In genomic region chr17:41813039-41813680, GRCh38 we compare ENCODE assay signal across 9 cellular contexts. TPM values are rescaled to one million over a fixed set of nuclear protein-coding genes. Genes with fewer than 3 reads are reported as not detected.
DNase-seq lines count a peak whose midpoint lies in the region; TF ChIP-seq lines count a peak whose summit lies in the region.
"Had no signal": no experiment of that assay in that cellular context is flagged by ENCODE, and none has a peak within 500 bp of the region (broad histone marks: within the 10 kb centered on the region; RNA-seq: fewer than 3 reads in every experiment).

No MANE protein-coding gene starts in this region.

- H3K4me3 ChIP-seq in HAP-1: peak overlapping the region; percentile 89
- peak overlapping the region; percentile 95 for H3K4me3 ChIP-seq in WI38 (ENCODE audit: low read depth, low read length)
- peak overlapping the region; percentile 49 to 77 (median 62) for H3K4me3 ChIP-seq in skeletal muscle tissue (ENCODE audit: low read length in 3 of 3)

- TF ChIP-seq CTCF in WI38 (IDR thresholded peaks at IDR 0.05; ENCODE audit: low read depth, low read length): no peak

- no peak for DNase-seq in HAP-1 (ENCODE audit: low spot score in 2 of 2)
- peak; percentile 42 for DNase-seq in hepatic stellate cell (ENCODE audit: low spot score)
- DNase-seq in NCI-H2227 (lab: John Stamatoyannopoulos, UW; ENCODE audit: unreplicated experiment): no peak
- no peak for DNase-seq in ureter (ENCODE audit: low spot score)
- no peak for DNase-seq in NCI-H748 (lab: John Stamatoyannopoulos, UW; ENCODE audit: unreplicated experiment)
- DNase-seq in HPDE6-E6E7 (ENCODE audit: extremely low spot score): no peak
- DNase-seq: activated T-cell treated with anti-CD3 and anti-CD28 coated beads, Interleukin-2, amount 50 U/mL, for 24 hours had no signal

- no peak overlapping the region for H3K27ac ChIP-seq in skeletal muscle tissue (ENCODE audit: low read depth, low read length)

- no peaks in the 10 kb centered on the region for H3K27me3 ChIP-seq in HAP-1 (ENCODE audit: low read depth)
- peaks cover 0 to 3% (median 0%) of the 10 kb centered on the region in 3 donors for H3K27me3 ChIP-seq in skeletal muscle tissue (ENCODE audit: control insufficient read depth in 3 of 3, insufficient read depth in 3 of 3, low read length in 3 of 3)

- H3K4me1 ChIP-seq in HAP-1 (peaks cover 18% of the 10 kb centered on the region), skeletal muscle tissue (ENCODE audit: control insufficient read depth in 3 of 3, insufficient read depth in 3 of 3, low read length in 3 of 3) (peaks cover 10 to 19% (median 19%) of the 10 kb centered on the region in 3 donors)

- H3K9ac ChIP-seq in skeletal muscle tissue (ENCODE audit: low read depth in 1 of 3, low read length in 3 of 3): peak overlapping the region in 2 of 3 donors; percentile 53 to 62

- in situ Hi-C loops in HAP-1 (cut with MboI; ENCODE audit: low sequenced_read_pairs): no loop called here

- H3K36me3 ChIP-seq in HAP-1 (replicated peaks): peaks cover 44% of the 10 kb centered on the region
- no peaks in the 10 kb centered on the region for H3K36me3 ChIP-seq in skeletal muscle tissue (ENCODE audit: control insufficient read depth in 3 of 3, insufficient read depth in 3 of 3, low read length in 3 of 3)

- H3K9me3 ChIP-seq in HAP-1 (no peaks in the 10 kb centered on the region; the same call in 1 of the 2 replicates), skeletal muscle tissue (ENCODE audit: control insufficient read depth in 3 of 3, low read length in 3 of 3) (no peaks in the 10 kb centered on the region)

RNA-seq across cellular contexts. Expression of gene FKBP10, which starts 0.4 kb away (rescaled TPM):
- 76.2 TPM for total RNA-seq in skeletal muscle tissue
- 42.0 TPM for total RNA-seq in ureter

RNA-seq across cellular contexts. Expression of gene P3H4, which starts 1.4 kb away (rescaled TPM):
- total RNA-seq in skeletal muscle tissue (31.8 TPM), ureter (7.8 TPM)

RNA-seq across cellular contexts. Expression of gene NT5C3B, which starts 22.9 kb away (rescaled TPM):
- 32.4 TPM for total RNA-seq in skeletal muscle tissue
- 36.3 TPM for total RNA-seq in ureter

RNA-seq across cellular contexts. Expression of gene KLHL10, which starts 24.5 kb away (rescaled TPM):
- total RNA-seq in skeletal muscle tissue (not detected), ureter (0.44 TPM)

RNA-seq across cellular contexts. Expression of gene JUP, which starts 26.6 kb away (rescaled TPM):
- total RNA-seq in skeletal muscle tissue (24.5 TPM), ureter (277 TPM)
